ENCODE assay signal across 10 cellular contexts in the genomic region with DNA sequence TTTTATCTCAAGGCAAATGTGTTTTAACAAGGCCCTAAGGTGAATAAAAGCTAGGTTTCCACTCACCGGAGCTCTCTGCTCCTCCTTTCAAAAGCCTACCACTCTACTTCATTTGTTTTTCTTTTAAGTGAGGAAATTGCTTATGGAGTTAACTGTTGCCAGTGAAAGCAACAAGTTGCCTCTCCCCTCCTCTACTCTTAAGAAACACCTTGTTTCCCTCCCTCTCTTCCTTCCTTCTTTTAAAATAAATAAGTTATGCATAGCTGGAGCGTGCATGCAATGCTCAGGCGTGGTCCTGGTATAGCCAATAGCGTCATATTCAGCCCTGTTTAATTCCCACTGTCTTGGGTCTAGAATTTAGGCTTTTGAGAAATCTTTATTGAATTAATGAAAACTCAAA.
A peak's percentile ranks its signal among the peaks of the same experiment; 100 is the strongest.
DNase-seq lines count a peak whose midpoint lies in the region; ATAC-seq and TF ChIP-seq lines count a peak whose summit lies in the region.
"Had no signal": no experiment of that assay in that cellular context is flagged by ENCODE, and none has a peak within 500 bp of the region (broad histone marks: within the 10 kb centered on the region; RNA-seq: fewer than 3 reads in every experiment).

No MANE protein-coding gene starts in this region.

- WGBS in stomach, 5 donors: 20 to 37% (median 36%) methylated on average over 4 of the region's 4 CpGs

- H3K4me1 Mint-ChIP-seq in activated naive CD4-positive, alpha-beta T cell treated with anti-CD3 and anti-CD28 coated beads for 36 hours (ENCODE audit: low read depth): peaks cover 16% of the 10 kb centered on the region
- H3K4me1 Mint-ChIP-seq in activated naive CD4-positive, alpha-beta T cell treated with anti-CD3 and anti-CD28 coated beads, Interleukin-2, amount 10 ng/mL, durations not matched to agents 7 days and 5 days: peaks cover 23% of the 10 kb centered on the region
- peaks cover 16% of the 10 kb centered on the region for H3K4me1 Mint-ChIP-seq in activated naive CD8-positive, alpha-beta T cell treated with anti-CD3 and anti-CD28 coated beads, Interleukin-2, amount 50 U/mL, for 24 hours
- H3K4me1 Mint-ChIP-seq in memory B cell: peaks cover 8% of the 10 kb centered on the region

- no peak for TF ChIP-seq CTCF in stomach (IDR thresholded peaks at IDR 0.05)
- TF ChIP-seq CTCF in GM13977 (IDR thresholded peaks at IDR 0.05; ENCODE audit: extremely low read depth, insufficient read depth, missing control alignments): no peak

- H3K4me1 ChIP-seq in stomach: peaks cover 15 to 24% (median 18%) of the 10 kb centered on the region in 4 donors

- peaks cover 3% of the 10 kb centered on the region for H3K9me3 Mint-ChIP-seq in activated naive CD4-positive, alpha-beta T cell treated with anti-CD3 and anti-CD28 coated beads for 36 hours
- H3K9me3 Mint-ChIP-seq in activated naive CD4-positive, alpha-beta T cell treated with anti-CD3 and anti-CD28 coated beads, Interleukin-2, amount 10 ng/mL, durations not matched to agents 7 days and 5 days: no peaks in the 10 kb centered on the region
- H3K9me3 Mint-ChIP-seq in activated naive CD8-positive, alpha-beta T cell treated with anti-CD3 and anti-CD28 coated beads, Interleukin-2, amount 50 U/mL, for 24 hours: peaks cover 4% of the 10 kb centered on the region
- peaks cover 2% of the 10 kb centered on the region for H3K9me3 Mint-ChIP-seq in memory B cell

- no peaks in the 10 kb centered on the region for H3K36me3 Mint-ChIP-seq in activated naive CD4-positive, alpha-beta T cell treated with anti-CD3 and anti-CD28 coated beads for 36 hours (ENCODE audit: low read depth)
- H3K36me3 Mint-ChIP-seq in activated naive CD4-positive, alpha-beta T cell treated with anti-CD3 and anti-CD28 coated beads, Interleukin-2, amount 10 ng/mL, durations not matched to agents 7 days and 5 days: no peaks in the 10 kb centered on the region
- H3K36me3 Mint-ChIP-seq in activated naive CD8-positive, alpha-beta T cell treated with anti-CD3 and anti-CD28 coated beads, Interleukin-2, amount 50 U/mL, for 24 hours (ENCODE audit: low read depth): no peaks in the 10 kb centered on the region
- no peaks in the 10 kb centered on the region for H3K36me3 Mint-ChIP-seq in memory B cell

- intact Hi-C loops in activated naive CD4-positive, alpha-beta T cell treated with anti-CD3 and anti-CD28 coated beads for 36 hours (cut with micrococcal nuclease): no loop called here
- intact Hi-C loops in stomach (cut with DNase I; ENCODE audit: low total_unique reads): no loop called here

- TF ChIP-seq EP300 in stomach (IDR thresholded peaks at IDR 0.05): no peak

- ATAC-seq in activated naive CD8-positive, alpha-beta T cell treated with anti-CD3 and anti-CD28 coated beads, Interleukin-2, amount 50 U/mL, for 24 hours: no peak
- ATAC-seq in memory B cell (ENCODE audit: low read depth) (no peak), SK-N-SH treated with all-trans-retinoic acid at 6 μM for 48 hours (no peak)
- ATAC-seq: HCT116 had no signal

- CTCF ChIA-PET in activated naive CD4-positive, alpha-beta T cell treated with anti-CD3 and anti-CD28 coated beads for 36 hours (lab: Charles Lee): interaction anchor here (1.7 kb wide), 1 partner anchor 27 kb away, joined by 7 read pairs; no protein-coding TSS in a partner anchor
- CTCF ChIA-PET in activated naive CD4-positive, alpha-beta T cell treated with anti-CD3 and anti-CD28 coated beads, Interleukin-2, amount 10 ng/mL, durations not matched to agents 7 days and 5 days (lab: Charles Lee): no interaction called here

- H3K36me3 ChIP-seq in stomach: no peaks in the 10 kb centered on the region

- H3K27me3 ChIP-seq in stomach: peaks cover 0 to 22% (median 17%) of the 10 kb centered on the region in 3 donors

- no peaks in the 10 kb centered on the region for H3K9me3 ChIP-seq in stomach

- no peak for TF ChIP-seq POLR2A in stomach (IDR thresholded peaks at IDR 0.05)

- peak overlapping the region; percentile 90 for H3K4me3 Mint-ChIP-seq in activated naive CD4-positive, alpha-beta T cell treated with anti-CD3 and anti-CD28 coated beads for 36 hours
- H3K4me3 Mint-ChIP-seq in activated naive CD4-positive, alpha-beta T cell treated with anti-CD3 and anti-CD28 coated beads, Interleukin-2, amount 10 ng/mL, durations not matched to agents 7 days and 5 days: no peak overlapping the region
- H3K4me3 Mint-ChIP-seq in activated naive CD8-positive, alpha-beta T cell treated with anti-CD3 and anti-CD28 coated beads, Interleukin-2, amount 50 U/mL, for 24 hours: peak overlapping the region; percentile 77
- peak overlapping the region; percentile 79 for H3K4me3 Mint-ChIP-seq in memory B cell

- peaks cover 28% of the 10 kb centered on the region for H3K27me3 Mint-ChIP-seq in activated naive CD4-positive, alpha-beta T cell treated with anti-CD3 and anti-CD28 coated beads for 36 hours (ENCODE audit: low read depth)
- peaks cover 52% of the 10 kb centered on the region for H3K27me3 Mint-ChIP-seq in activated naive CD4-positive, alpha-beta T cell treated with anti-CD3 and anti-CD28 coated beads, Interleukin-2, amount 10 ng/mL, durations not matched to agents 7 days and 5 days
- peaks cover 42% of the 10 kb centered on the region for H3K27me3 Mint-ChIP-seq in activated naive CD8-positive, alpha-beta T cell treated with anti-CD3 and anti-CD28 coated beads, Interleukin-2, amount 50 U/mL, for 24 hours
- H3K27me3 Mint-ChIP-seq in memory B cell: peaks cover 13% of the 10 kb centered on the region

- peak overlapping the region in 3 of 5 donors; percentile 80 to 86 (median 83) for H3K27ac ChIP-seq in stomach

- in situ Hi-C loops in GM13977 (cut with MboI; ENCODE audit: low pct_unique_long_range_greater_than_20kb, low sequenced_read_pairs, unreplicated experiment): no loop called here

- H3K27ac Mint-ChIP-seq in activated naive CD4-positive, alpha-beta T cell treated with anti-CD3 and anti-CD28 coated beads for 36 hours: no peak overlapping the region
- no peak overlapping the region for H3K27ac Mint-ChIP-seq in activated naive CD4-positive, alpha-beta T cell treated with anti-CD3 and anti-CD28 coated beads, Interleukin-2, amount 10 ng/mL, durations not matched to agents 7 days and 5 days
- no peak overlapping the region for H3K27ac Mint-ChIP-seq in activated naive CD8-positive, alpha-beta T cell treated with anti-CD3 and anti-CD28 coated beads, Interleukin-2, amount 50 U/mL, for 24 hours
- H3K27ac Mint-ChIP-seq in memory B cell: no peak overlapping the region

- H3K4me3 ChIP-seq in stomach: peak overlapping the region; percentile 44 to 57 (median 55)

- DNase-seq in activated naive CD4-positive, alpha-beta T cell treated with anti-CD3 and anti-CD28 coated beads for 36 hours: no peak
- DNase-seq in activated naive CD4-positive, alpha-beta T cell treated with anti-CD3 and anti-CD28 coated beads, Interleukin-2, amount 10 ng/mL, durations not matched to agents 7 days and 5 days: no peak
- no peak for DNase-seq in activated naive CD8-positive, alpha-beta T cell treated with anti-CD3 and anti-CD28 coated beads, Interleukin-2, amount 50 U/mL, for 24 hours
- DNase-seq in memory B cell (ENCODE audit: low spot score in 2 of 2): no peak
- DNase-seq in stomach: no peak
- DNase-seq in GM13977 (ENCODE audit: low spot score): no peak
- no peak for DNase-seq in HUDEP-2 (lab: John Stamatoyannopoulos, UW; ENCODE audit: unreplicated experiment in 76 of 76)
- DNase-seq: aorta had no signal

TF ChIP-seq in SK-N-SH treated with all-trans-retinoic acid at 6 μM for 48 hours, 23 proteins besides CTCF, POLR2A, EP300 and RAD21 (continues in another document):
- no peak for TF ChIP-seq ZFP3 (CRISPR knock-in tag; IDR thresholded peaks at IDR 0.05)
- no peak for TF ChIP-seq TOX (CRISPR knock-in tag; IDR thresholded peaks at IDR 0.05; ENCODE audit: borderline replicate concordance)
- TF ChIP-seq ZNF70 (CRISPR knock-in tag; IDR thresholded peaks at IDR 0.05): no peak
- TF ChIP-seq BACH2 (CRISPR knock-in tag; IDR thresholded peaks at IDR 0.05; ENCODE audit: borderline replicate concordance): no peak
- no peak for TF ChIP-seq RARB (CRISPR knock-in tag; IDR thresholded peaks at IDR 0.05)
- TF ChIP-seq ZFP30 (CRISPR knock-in tag; IDR thresholded peaks at IDR 0.05): no peak
- TF ChIP-seq ZC3H10 (CRISPR knock-in tag; IDR thresholded peaks at IDR 0.05): no peak
- TF ChIP-seq PPARA (CRISPR knock-in tag; IDR thresholded peaks at IDR 0.05; ENCODE audit: borderline replicate concordance): no peak
- TF ChIP-seq, protein P1, sequence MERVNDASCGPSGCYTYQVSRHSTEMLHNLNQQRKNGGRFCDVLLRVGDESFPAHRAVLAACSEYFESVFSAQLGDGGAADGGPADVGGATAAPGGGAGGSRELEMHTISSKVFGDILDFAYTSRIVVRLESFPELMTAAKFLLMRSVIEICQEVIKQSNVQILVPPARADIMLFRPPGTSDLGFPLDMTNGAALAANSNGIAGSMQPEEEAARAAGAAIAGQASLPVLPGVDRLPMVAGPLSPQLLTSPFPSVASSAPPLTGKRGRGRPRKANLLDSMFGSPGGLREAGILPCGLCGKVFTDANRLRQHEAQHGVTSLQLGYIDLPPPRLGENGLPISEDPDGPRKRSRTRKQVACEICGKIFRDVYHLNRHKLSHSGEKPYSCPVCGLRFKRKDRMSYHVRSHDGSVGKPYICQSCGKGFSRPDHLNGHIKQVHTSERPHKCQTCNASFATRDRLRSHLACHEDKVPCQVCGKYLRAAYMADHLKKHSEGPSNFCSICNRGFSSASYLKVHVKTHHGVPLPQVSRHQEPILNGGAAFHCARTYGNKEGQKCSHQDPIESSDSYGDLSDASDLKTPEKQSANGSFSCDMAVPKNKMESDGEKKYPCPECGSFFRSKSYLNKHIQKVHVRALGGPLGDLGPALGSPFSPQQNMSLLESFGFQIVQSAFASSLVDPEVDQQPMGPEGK (CRISPR knock-in tag; IDR thresholded peaks at IDR 0.05; ENCODE audit: borderline replicate concordance): no peak
